In genomic region chr17:82400830-82401229, GRCh38 we compare ENCODE assay signal across 8 cellular contexts.
DNase-seq lines count a peak whose midpoint lies in the region; ATAC-seq lines count a peak whose summit lies in the region.

No MANE protein-coding gene starts in this region.

- peak; percentile 64 for DNase-seq in activated naive CD8-positive, alpha-beta T cell treated with anti-CD3 and anti-CD28 coated beads, Interleukin-2, amount 50 U/mL, for 24 hours
- DNase-seq in stimulated activated CD4-positive, alpha-beta T cell treated with anti-CD3 and anti-CD28 coated beads, Interleukin-4, amount 100 ng/mL, for 24 hours: peak; percentile 51
- no peak for DNase-seq in NCI-H2196 (lab: John Stamatoyannopoulos, UW; ENCODE audit: unreplicated experiment)

- H3K27ac Mint-ChIP-seq in T-helper 1 cell treated with Interleukin-12 subunit alpha and Interleukin-12 subunit beta and Interleukin-4 antibody, amounts not matched to agents 30 μg/mL and 1 μg/mL, for 36 hours: peak overlapping the region; percentile 90
- peak overlapping the region; percentile 79 for H3K27ac Mint-ChIP-seq in activated naive CD8-positive, alpha-beta T cell treated with anti-CD3 and anti-CD28 coated beads, Interleukin-2, amount 50 U/mL, for 24 hours

- peak overlapping the region; percentile 90 for H3K4me3 Mint-ChIP-seq in T-helper 1 cell treated with Interleukin-12 subunit alpha and Interleukin-12 subunit beta and Interleukin-4 antibody, amounts not matched to agents 30 μg/mL and 1 μg/mL, for 36 hours
- H3K4me3 Mint-ChIP-seq in activated naive CD8-positive, alpha-beta T cell treated with anti-CD3 and anti-CD28 coated beads, Interleukin-2, amount 50 U/mL, for 24 hours: peak overlapping the region; percentile 78

- H3K27me3 Mint-ChIP-seq in T-helper 1 cell treated with Interleukin-12 subunit alpha and Interleukin-12 subunit beta and Interleukin-4 antibody, amounts not matched to agents 30 μg/mL and 1 μg/mL, for 36 hours (ENCODE audit: low read depth): no peaks in the 10 kb centered on the region
- no peaks in the 10 kb centered on the region for H3K27me3 Mint-ChIP-seq in activated naive CD8-positive, alpha-beta T cell treated with anti-CD3 and anti-CD28 coated beads, Interleukin-2, amount 50 U/mL, for 24 hours

- H3K9me3 Mint-ChIP-seq in T-helper 1 cell treated with Interleukin-12 subunit alpha and Interleukin-12 subunit beta and Interleukin-4 antibody, amounts not matched to agents 30 μg/mL and 1 μg/mL, for 36 hours: no peaks in the 10 kb centered on the region
- no peaks in the 10 kb centered on the region for H3K9me3 Mint-ChIP-seq in activated naive CD8-positive, alpha-beta T cell treated with anti-CD3 and anti-CD28 coated beads, Interleukin-2, amount 50 U/mL, for 24 hours

- ATAC-seq in GM19324 (IDR thresholded peaks at IDR 0.05; ENCODE audit: low FRiP score, unreplicated experiment): peak; percentile 42
- ATAC-seq in activated naive CD8-positive, alpha-beta T cell treated with anti-CD3 and anti-CD28 coated beads, Interleukin-2, amount 50 U/mL, for 24 hours: peak; percentile 88
- ATAC-seq in HG02798 (IDR thresholded peaks at IDR 0.05; ENCODE audit: poor library complexity, unreplicated experiment): no peak
- no peak for ATAC-seq in GM18873 (IDR thresholded peaks at IDR 0.05; ENCODE audit: low FRiP score, unreplicated experiment)
- no peak for ATAC-seq in GM21717 (IDR thresholded peaks at IDR 0.05; ENCODE audit: unreplicated experiment)

- peaks cover 16% of the 10 kb centered on the region for H3K36me3 Mint-ChIP-seq in T-helper 1 cell treated with Interleukin-12 subunit alpha and Interleukin-12 subunit beta and Interleukin-4 antibody, amounts not matched to agents 30 μg/mL and 1 μg/mL, for 36 hours (ENCODE audit: low read depth)
- H3K36me3 Mint-ChIP-seq in activated naive CD8-positive, alpha-beta T cell treated with anti-CD3 and anti-CD28 coated beads, Interleukin-2, amount 50 U/mL, for 24 hours (ENCODE audit: low read depth): peaks cover 14% of the 10 kb centered on the region

- peaks cover 12% of the 10 kb centered on the region for H3K4me1 Mint-ChIP-seq in T-helper 1 cell treated with Interleukin-12 subunit alpha and Interleukin-12 subunit beta and Interleukin-4 antibody, amounts not matched to agents 30 μg/mL and 1 μg/mL, for 36 hours (ENCODE audit: low read depth)
- H3K4me1 Mint-ChIP-seq in activated naive CD8-positive, alpha-beta T cell treated with anti-CD3 and anti-CD28 coated beads, Interleukin-2, amount 50 U/mL, for 24 hours: peaks cover 12% of the 10 kb centered on the region

Comparison
In these comparisons a context has a peak if more than half of its experiments do, and no peak if none do; other contexts are left out.
1. ATAC-seq: peak in GM19324 (single experiment) and activated naive CD8-positive, alpha-beta T cell treated with anti-CD3 and anti-CD28 coated beads, Interleukin-2, amount 50 U/mL, for 24 hours (single experiment); none in HG02798 (single experiment), GM18873 (single experiment) and GM21717 (single experiment).